In the genomic region with DNA sequence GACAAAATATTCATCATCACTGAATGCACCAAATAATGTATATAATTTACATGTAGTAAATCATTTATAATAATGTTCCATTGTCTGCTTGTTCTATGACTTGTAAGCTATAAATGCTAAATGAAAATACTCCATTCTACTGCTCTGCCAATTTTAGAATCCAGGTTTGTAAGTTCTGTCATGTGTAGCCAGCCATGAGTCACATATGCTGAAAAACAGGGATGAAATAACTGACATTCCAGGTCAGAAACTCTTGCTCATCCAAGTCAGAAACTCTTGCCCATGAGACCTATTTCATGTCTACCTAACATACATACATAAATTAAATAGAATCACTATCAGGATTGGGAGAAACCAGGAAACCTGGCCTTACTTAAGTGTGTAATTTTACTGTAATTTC, we compare ENCODE assay signal across 10 cellular contexts.
A peak's percentile ranks its signal among the peaks of the same experiment; 100 is the strongest.
DNase-seq lines count a peak whose midpoint lies in the region; ATAC-seq and TF ChIP-seq lines count a peak whose summit lies in the region.
"Had no signal": no experiment of that assay in that cellular context is flagged by ENCODE, and none has a peak within 500 bp of the region (broad histone marks: within the 10 kb centered on the region; RNA-seq: fewer than 3 reads in every experiment).

No MANE protein-coding gene starts in this region.

- POLR2A ChIA-PET in activated CD8-positive, alpha-beta T cell treated with anti-CD3 and anti-CD28 coated beads for 36 hours (lab: Charles Lee): interaction anchor here (0.6 to 0.7 kb wide), 2 partner anchors 263 to 391 kb away, joined by 4 to 5 read pairs; no protein-coding TSS in a partner anchor
- POLR2A ChIA-PET in activated CD8-positive, alpha-beta T cell treated with anti-CD3 and anti-CD28 coated beads, Interleukin-2, amount 10 ng/mL, durations not matched to agents 7 days and 5 days (lab: Charles Lee): interaction anchor here (0.6 kb wide), 1 partner anchor 225 kb away, joined by 3 read pairs; no protein-coding TSS in a partner anchor
- POLR2A ChIA-PET in T-cell (lab: Charles Lee): no interaction called here

- no peak for ATAC-seq in activated CD8-positive, alpha-beta T cell treated with anti-CD3 and anti-CD28 coated beads for 36 hours
- no peak for ATAC-seq in activated CD8-positive, alpha-beta T cell treated with anti-CD3 and anti-CD28 coated beads, Interleukin-2, amount 10 ng/mL, durations not matched to agents 7 days and 5 days
- no peak for ATAC-seq in T-cell (replicated peaks in 1 of 4)

- H3K36me3 Mint-ChIP-seq in activated CD8-positive, alpha-beta T cell treated with anti-CD3 and anti-CD28 coated beads for 36 hours (ENCODE audit: low read depth): peaks cover 25% of the 10 kb centered on the region
- peaks cover 36% of the 10 kb centered on the region for H3K36me3 Mint-ChIP-seq in activated CD8-positive, alpha-beta T cell treated with anti-CD3 and anti-CD28 coated beads, Interleukin-2, amount 10 ng/mL, durations not matched to agents 7 days and 5 days (ENCODE audit: low read depth)
- H3K36me3 Mint-ChIP-seq in T-cell: peaks cover 35% of the 10 kb centered on the region

- CTCF ChIA-PET in activated CD8-positive, alpha-beta T cell treated with anti-CD3 and anti-CD28 coated beads for 36 hours (lab: Charles Lee): interaction anchor here (0.7 to 1.2 kb wide), 2 partner anchors 112 to 303 kb away, joined by 3 read pairs; no protein-coding TSS in a partner anchor
- CTCF ChIA-PET in activated CD8-positive, alpha-beta T cell treated with anti-CD3 and anti-CD28 coated beads, Interleukin-2, amount 10 ng/mL, durations not matched to agents 7 days and 5 days (lab: Charles Lee): no interaction called here
- CTCF ChIA-PET in T-cell (lab: Charles Lee): interaction anchor here (0.5 to 0.7 kb wide), 5 partner anchors 23 to 815 kb away, joined by 3 to 7 read pairs (median 3); a partner anchor contains a TSS

- peaks cover 54% of the 10 kb centered on the region for H3K4me1 Mint-ChIP-seq in activated CD8-positive, alpha-beta T cell treated with anti-CD3 and anti-CD28 coated beads for 36 hours (ENCODE audit: low read depth)
- H3K4me1 Mint-ChIP-seq in activated CD8-positive, alpha-beta T cell treated with anti-CD3 and anti-CD28 coated beads, Interleukin-2, amount 10 ng/mL, durations not matched to agents 7 days and 5 days (ENCODE audit: low read depth): peaks cover 14% of the 10 kb centered on the region
- H3K4me1 Mint-ChIP-seq in T-cell: peaks cover 53 to 59% (median 54%) of the 10 kb centered on the region in 3 donors

- peak overlapping the region; percentile 77 for H3K27ac Mint-ChIP-seq in activated CD8-positive, alpha-beta T cell treated with anti-CD3 and anti-CD28 coated beads for 36 hours
- no peak overlapping the region for H3K27ac Mint-ChIP-seq in activated CD8-positive, alpha-beta T cell treated with anti-CD3 and anti-CD28 coated beads, Interleukin-2, amount 10 ng/mL, durations not matched to agents 7 days and 5 days
- peak overlapping the region; percentile 60 to 85 for H3K27ac Mint-ChIP-seq in T-cell

- no peaks in the 10 kb centered on the region for H3K27me3 Mint-ChIP-seq in activated CD8-positive, alpha-beta T cell treated with anti-CD3 and anti-CD28 coated beads for 36 hours
- no peaks in the 10 kb centered on the region for H3K27me3 Mint-ChIP-seq in activated CD8-positive, alpha-beta T cell treated with anti-CD3 and anti-CD28 coated beads, Interleukin-2, amount 10 ng/mL, durations not matched to agents 7 days and 5 days (ENCODE audit: low read depth)
- H3K27me3 Mint-ChIP-seq in T-cell: no peaks in the 10 kb centered on the region

- TF ChIP-seq CTCF in activated CD8-positive, alpha-beta T cell treated with anti-CD3 and anti-CD28 coated beads for 36 hours (IDR thresholded peaks at IDR 0.05): no peak
- TF ChIP-seq CTCF in fibroblast of villous mesenchyme (IDR thresholded peaks at IDR 0.05; ENCODE audit: insufficient read depth, low read depth, low read length): no peak

- H3K4me3 Mint-ChIP-seq in activated CD8-positive, alpha-beta T cell treated with anti-CD3 and anti-CD28 coated beads for 36 hours: no peak overlapping the region
- no peak overlapping the region for H3K4me3 Mint-ChIP-seq in activated CD8-positive, alpha-beta T cell treated with anti-CD3 and anti-CD28 coated beads, Interleukin-2, amount 10 ng/mL, durations not matched to agents 7 days and 5 days
- peak overlapping the region in 1 of 3 donors; percentile 11 for H3K4me3 Mint-ChIP-seq in T-cell

- no peak overlapping the region for H3K4me3 ChIP-seq in fibroblast of villous mesenchyme (ENCODE audit: low read depth, low read length)

- no peak for DNase-seq in activated CD8-positive, alpha-beta T cell treated with anti-CD3 and anti-CD28 coated beads for 36 hours
- no peak for DNase-seq in activated CD8-positive, alpha-beta T cell treated with anti-CD3 and anti-CD28 coated beads, Interleukin-2, amount 10 ng/mL, durations not matched to agents 7 days and 5 days
- DNase-seq in T-cell (no peak), fibroblast of villous mesenchyme (ENCODE audit: low read depth) (peak; percentile 73), smooth muscle cell of the brain vasculature (ENCODE audit: low read depth, low spot score) (peak; percentile 50), HT-29 (ENCODE audit: low spot score) (no peak), putamen (ENCODE audit: low spot score) (no peak), inferior parietal cortex (ENCODE audit: extremely low spot score) (no peak)
- DNase-seq: AML-193, glutamatergic neuron had no signal

- intact Hi-C loops in activated CD8-positive, alpha-beta T cell treated with anti-CD3 and anti-CD28 coated beads for 36 hours (cut with micrococcal nuclease): no loop called here

- peaks cover 8% of the 10 kb centered on the region for H3K9me3 Mint-ChIP-seq in activated CD8-positive, alpha-beta T cell treated with anti-CD3 and anti-CD28 coated beads for 36 hours
- peaks cover 16% of the 10 kb centered on the region for H3K9me3 Mint-ChIP-seq in activated CD8-positive, alpha-beta T cell treated with anti-CD3 and anti-CD28 coated beads, Interleukin-2, amount 10 ng/mL, durations not matched to agents 7 days and 5 days (ENCODE audit: insufficient read depth)
- H3K9me3 Mint-ChIP-seq in T-cell: peaks cover 0 to 6% (median 6%) of the 10 kb centered on the region in 3 donors

Comparison
In these comparisons a context has a peak if more than half of its experiments do, and no peak if none do; other contexts are left out.
1. DNase-seq: peak in fibroblast of villous mesenchyme (single experiment) and smooth muscle cell of the brain vasculature (single experiment); none in activated CD8-positive, alpha-beta T cell treated with anti-CD3 and anti-CD28 coated beads for 36 hours (single experiment), activated CD8-positive, alpha-beta T cell treated with anti-CD3 and anti-CD28 coated beads, Interleukin-2, amount 10 ng/mL, durations not matched to agents 7 days and 5 days (single experiment), T-cell (0 of 34), HT-29 (single experiment), putamen (single experiment) and inferior parietal cortex (single experiment).
2. POLR2A ChIA-PET loops: an anchor here in activated CD8-positive, alpha-beta T cell treated with anti-CD3 and anti-CD28 coated beads for 36 hours (0.6 to 0.7 kb wide) and activated CD8-positive, alpha-beta T cell treated with anti-CD3 and anti-CD28 coated beads, Interleukin-2, amount 10 ng/mL, durations not matched to agents 7 days and 5 days (0.6 kb wide); none called in T-cell.